Comparison of ENCODE assay signal across 18 cellular contexts in the genomic region with DNA sequence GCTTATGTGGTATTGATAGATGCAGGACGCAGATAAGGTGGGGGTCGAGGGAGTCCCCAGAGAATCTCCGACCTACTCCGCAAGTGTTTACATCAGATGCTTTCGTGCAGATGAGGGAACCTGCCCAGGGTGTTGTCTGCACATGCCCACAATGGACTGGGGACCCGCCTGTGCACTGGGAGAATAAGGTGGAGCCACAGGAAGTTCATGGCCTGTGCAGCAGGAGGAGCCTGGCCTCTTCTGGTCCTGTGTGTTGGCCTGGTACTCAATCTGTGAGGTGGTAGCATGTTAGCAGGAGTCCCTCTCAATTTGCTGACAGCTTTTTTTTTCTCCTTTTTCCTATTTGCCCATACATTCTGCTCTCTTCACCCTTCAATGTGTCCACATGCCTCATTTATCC. TPM values are rescaled to one million over a fixed set of nuclear protein-coding genes. Genes with fewer than 3 reads are reported as not detected.
A peak's percentile ranks its signal among the peaks of the same experiment; 100 is the strongest.
DNase-seq lines count a peak whose midpoint lies in the region; ATAC-seq, FAIRE-seq and TF ChIP-seq lines count a peak whose summit lies in the region.
"Had no signal": no experiment of that assay in that cellular context is flagged by ENCODE, and none has a peak within 500 bp of the region (broad histone marks: within the 10 kb centered on the region; RNA-seq: fewer than 3 reads in every experiment).

No MANE protein-coding gene starts in this region.

- DNase-seq in A549 (ENCODE audit: low read depth in 1 of 2, low spot score in 1 of 2) (peak in 1 of 2 experiments; percentile 26), NCI-H2171 treated with DMSO at 0.1 percent for 48 hours (lab: John Stamatoyannopoulos, UW) (peak; percentile 35), epithelial cell of esophagus (ENCODE audit: low read depth) (peak; percentile 35), HepG2 (ENCODE audit: low spot score) (no peak), substantia nigra (lab: John Stamatoyannopoulos, UW) (no peak)
- no peak for DNase-seq in stimulated activated CD4-positive, alpha-beta T cell treated with anti-CD3 and anti-CD28 coated beads, Interleukin-1b, Interleukin-23, amount 100 ng/mL, for 48 hours
- DNase-seq in stimulated activated CD4-positive, alpha-beta T cell treated with anti-CD3 and anti-CD28 coated beads, Interleukin-4, amount 100 ng/mL, for 1 hour, result no peak
- DNase-seq: AML-193; Caco-2; CD8-positive, alpha-beta memory T cell; DND-41; GDM1; H7; KBM-7 had no signal

- TF ChIP-seq RAD21 in A549 (conservative IDR thresholded peaks at IDR 0.05 in 1 of 2, IDR thresholded peaks at IDR 0.05 in 1 of 2), result no peak
- no peak for TF ChIP-seq RAD21 in HepG2 (CRISPR knock-in tag; IDR thresholded peaks at IDR 0.05)

- H3K79me2 ChIP-seq in HepG2 (ENCODE audit: insufficient read depth, low read length), result no peaks in the 10 kb centered on the region

- H3K4me3 ChIP-seq in A549 (no peak overlapping the region), epithelial cell of esophagus (ENCODE audit: low read length) (no peak overlapping the region), HepG2 (replicated peaks in 1 of 3; ENCODE audit: insufficient read depth in 1 of 3, low read depth in 2 of 3, low read length in 3 of 3) (no peak overlapping the region)
- H3K4me3 ChIP-seq: BLaER1, GM23338 had no signal

- in situ Hi-C loops in HepG2 (cut with HindIII; ENCODE audit: extremely low pct_ligation_motif_present, low pct_unique_long_range_greater_than_20kb), result no loop called here

- no TSS peak for BruUV-seq in HepG2 (replicated peaks; lab: Mats Ljungman, UMichigan)

- H3K9me3 ChIP-seq in A549 (no peaks in the 10 kb centered on the region), HepG2 (ENCODE audit: low read length) (peaks cover 11% of the 10 kb centered on the region)
- H3K9me3 ChIP-seq: Caco-2 had no signal

- TF ChIP-seq CTCF in A549 (IDR thresholded peaks at IDR 0.05), result no peak
- TF ChIP-seq CTCF in epithelial cell of esophagus (IDR thresholded peaks at IDR 0.05; ENCODE audit: insufficient read depth, low read depth, low read length, missing control alignments), result no peak
- peak; percentile 23; the same call in 1 of the 2 replicates for TF ChIP-seq CTCF in HepG2 (CRISPR knock-in tag; IDR thresholded peaks at IDR 0.05)

- intact Hi-C loops in HepG2 (cut with micrococcal nuclease; ENCODE audit: unreplicated experiment), result no loop called here

- POLR2A ChIA-PET in A549 (lab: Yijun Ruan, JAX) (no interaction called here), HepG2 (lab: Yijun Ruan, JAX) (no interaction called here)

- H2AFZ ChIP-seq in HepG2 (ENCODE audit: low read length), result no peak overlapping the region
- H2AFZ ChIP-seq: GM23338 had no signal

- H3K4me1 ChIP-seq in A549 (peaks cover 4% of the 10 kb centered on the region; the same call in 1 of the 3 replicates), HepG2 (ENCODE audit: insufficient read depth, low read length) (no peaks in the 10 kb centered on the region)
- H3K4me1 ChIP-seq: BLaER1, Caco-2 had no signal

- TF ChIP-seq POLR2A in A549 (IDR thresholded peaks at IDR 0.05; ENCODE audit: low read length) (no peak), HepG2 (IDR thresholded peaks at IDR 0.05; ENCODE audit: insufficient read depth in 1 of 2, low read depth in 2 of 2, low read length in 2 of 2) (no peak)

- CTCF ChIA-PET in A549 (lab: Yijun Ruan, JAX), result interaction anchor here (1.0 to 1.9 kb wide), 2 partner anchors 59 kb away, joined by 4 to 6 read pairs; no protein-coding TSS in a partner anchor
- CTCF ChIA-PET in HepG2 (lab: Yijun Ruan, JAX; ENCODE audit: low intra/inter-chr PET ratio, low total read pairs), result interaction anchor here (1.2 kb wide), 1 partner anchor 59 kb away, joined by 3 read pairs; no protein-coding TSS in a partner anchor

- no peaks in the 10 kb centered on the region for H3K36me3 ChIP-seq in HepG2 (replicated peaks in 1 of 2; ENCODE audit: control insufficient read depth in 1 of 2, insufficient read depth in 2 of 2, low read length in 2 of 2)
- H3K36me3 ChIP-seq: BLaER1 had no signal

- no peaks in the 10 kb centered on the region; a peak in 1 of 5 replicates for H3K27me3 ChIP-seq in HepG2 (ENCODE audit: control insufficient read depth in 1 of 2, insufficient read depth in 2 of 2, low read length in 2 of 2)
- H3K27me3 ChIP-seq: BLaER1 had no signal

- no peak overlapping the region for H3K9ac ChIP-seq in HepG2 (ENCODE audit: insufficient read depth, low read depth, low read length)
- H3K9ac ChIP-seq: BLaER1 had no signal

- TF ChIP-seq EP300 in A549 (IDR thresholded peaks at IDR 0.05) (no peak), HepG2 (IDR thresholded peaks at IDR 0.05; ENCODE audit: low read depth in 2 of 2, low read length in 2 of 2) (no peak), HepG2 (CRISPR knock-in tag; IDR thresholded peaks at IDR 0.05; ENCODE audit: borderline replicate concordance) (no peak)

- no peaks in the 10 kb centered on the region for H4K20me1 ChIP-seq in HepG2 (ENCODE audit: insufficient read depth, low read length)
- H4K20me1 ChIP-seq: BLaER1 had no signal

- H3K27ac ChIP-seq in A549 (no peak overlapping the region), HepG2 (ENCODE audit: extremely low read length, insufficient read depth, low read length) (no peak overlapping the region), substantia nigra (ENCODE audit: low read depth, low read length, poor library complexity, severe bottlenecking) (no peak overlapping the region)
- H3K27ac ChIP-seq: 22Rv1, BLaER1 had no signal

- 92% methylated on average over 6 of the region's 6 CpGs for WGBS in A549 (ENCODE audit: missing lambda C conversion rate)
- WGBS in HepG2 (ENCODE audit: low lambda C conversion rate), result 86% methylated on average over 6 of the region's 6 CpGs

- peak; percentile 50 to 74; a peak in 3 of 6 replicates for ATAC-seq in A549
- peak; percentile 70 for ATAC-seq in HepG2
- ATAC-seq in GM21528 (IDR thresholded peaks at IDR 0.05; ENCODE audit: low FRiP score, unreplicated experiment), result no peak
- ATAC-seq: GM23338 had no signal

- H3K4me2 ChIP-seq in A549, result no peak overlapping the region
- no peak overlapping the region for H3K4me2 ChIP-seq in HepG2 (ENCODE audit: low read depth, low read length)
- H3K4me2 ChIP-seq: BLaER1, GM23338 had no signal

- no peak for FAIRE-seq in A549 (lab: Jason Lieb, UNC)
- no peak for FAIRE-seq in HepG2 (lab: Jason Lieb, UNC)

TF ChIP-seq in A549, 52 proteins besides CTCF, POLR2A, EP300 and RAD21:
- TF ChIP-seq MAFK (IDR thresholded peaks at IDR 0.05; ENCODE audit: partially characterized antibody), result peak; percentile 12
- TF ChIP-seq, protein P1, sequence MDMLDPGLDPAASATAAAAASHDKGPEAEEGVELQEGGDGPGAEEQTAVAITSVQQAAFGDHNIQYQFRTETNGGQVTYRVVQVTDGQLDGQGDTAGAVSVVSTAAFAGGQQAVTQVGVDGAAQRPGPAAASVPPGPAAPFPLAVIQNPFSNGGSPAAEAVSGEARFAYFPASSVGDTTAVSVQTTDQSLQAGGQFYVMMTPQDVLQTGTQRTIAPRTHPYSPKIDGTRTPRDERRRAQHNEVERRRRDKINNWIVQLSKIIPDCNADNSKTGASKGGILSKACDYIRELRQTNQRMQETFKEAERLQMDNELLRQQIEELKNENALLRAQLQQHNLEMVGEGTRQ (IDR thresholded peaks at IDR 0.05), result no peak

TF ChIP-seq in HepG2, 621 proteins besides CTCF, POLR2A, EP300 and RAD21 (continues in another document):
- TF ChIP-seq CBFB (CRISPR knock-in tag; IDR thresholded peaks at IDR 0.05) (no peak), SPEN (CRISPR knock-in tag; IDR thresholded peaks at IDR 0.05; ENCODE audit: low read depth) (no peak), SMAD1 (CRISPR knock-in tag; IDR thresholded peaks at IDR 0.05; ENCODE audit: borderline replicate concordance, low read depth) (no peak), NCOA5 (CRISPR knock-in tag; IDR thresholded peaks at IDR 0.05) (no peak), BRD4 (CRISPR knock-in tag; IDR thresholded peaks at IDR 0.05) (no peak)
- TF ChIP-seq, protein P2, sequence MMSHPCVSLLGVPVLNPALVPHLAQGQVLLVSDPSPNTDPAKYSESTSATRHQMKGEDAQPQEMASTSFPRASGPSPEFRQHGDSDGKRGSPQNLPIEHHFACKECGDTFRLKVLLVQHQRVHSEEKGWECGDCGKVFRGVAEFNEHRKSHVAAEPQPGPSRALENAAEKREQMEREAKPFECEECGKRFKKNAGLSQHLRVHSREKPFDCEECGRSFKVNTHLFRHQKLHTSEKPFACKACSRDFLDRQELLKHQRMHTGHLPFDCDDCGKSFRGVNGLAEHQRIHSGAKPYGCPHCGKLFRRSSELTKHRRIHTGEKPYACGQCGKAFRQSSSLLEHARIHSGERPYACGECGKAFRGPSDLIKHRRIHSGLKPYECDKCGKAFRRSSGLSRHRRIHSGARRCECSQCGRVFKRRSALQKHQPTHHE (CRISPR knock-in tag; IDR thresholded peaks at IDR 0.05; ENCODE audit: borderline replicate concordance), result no peak

RNA-seq across cellular contexts. Expression of a gene that starts 54.1 kb away (rescaled TPM):
- polyA plus RNA-seq in A549 (2011; rRNA removed), result 1,148 and 1,445 TPM in 2 replicates
- polyA plus RNA-seq in A549 (2012; cell fraction: cytosol; rRNA removed), result 341 and 343 TPM in 2 replicates
- polyA plus RNA-seq in A549 (2012; cell fraction: nucleus; rRNA removed), result 297 and 392 TPM in 2 replicates
- 642 to 1,056 TPM (median 970 TPM) in 3 replicates for polyA plus RNA-seq in A549 (2017; fragmentation: RNase III; extraction: RNeasy Plus Mini Kit Qiagen cat#74134 plus additional on column Dnase treatment)
- polyA minus RNA-seq in A549 (2011; rRNA and poly(A)+ RNA removed), result 365 and 496 TPM in 2 replicates
- total RNA-seq in HepG2 (2016; rRNA removed; fragmentation: Illumina TruSeq; extraction: Trizol), result 2,238 and 3,445 TPM in 2 replicates
- total RNA-seq in HepG2 (2016; cell fraction: cytosol; rRNA removed; fragmentation: Illumina TruSeq; extraction: Trizol; ENCODE audit: low read depth), result 260 and 286 TPM in 2 replicates
- 2,230 and 3,407 TPM in 2 replicates for total RNA-seq in HepG2 (2016; cell fraction: insoluble cytoplasmic fraction; rRNA removed; fragmentation: Illumina TruSeq; extraction: Trizol)
- total RNA-seq in HepG2 (2016; cell fraction: membrane; rRNA removed; fragmentation: Illumina TruSeq; extraction: Trizol), result 374 and 428 TPM in 2 replicates
- 793 and 846 TPM in 2 replicates for total RNA-seq in HepG2 (2016; cell fraction: nucleus; rRNA removed; fragmentation: Illumina TruSeq; extraction: Trizol)
- polyA plus RNA-seq in HepG2 (2011; rRNA removed), result 885 and 948 TPM in 2 replicates
- polyA plus RNA-seq in HepG2 (2011; cell fraction: cytosol; rRNA removed), result 828 and 865 TPM in 2 replicates
- polyA plus RNA-seq in HepG2 (2011; cell fraction: nucleus; rRNA removed), result 305 and 371 TPM in 2 replicates
- polyA plus RNA-seq in HepG2 (2012), result 1,096 and 2,304 TPM in 2 replicates
- polyA plus RNA-seq in HepG2 (2016; cell fraction: cytosol; fragmentation: Illumina TruSeq; extraction: Trizol; ENCODE audit: low read depth), result 300 and 314 TPM in 2 replicates
- polyA plus RNA-seq in HepG2 (2016; cell fraction: insoluble cytoplasmic fraction; fragmentation: Illumina TruSeq; extraction: Trizol; ENCODE audit: low read depth), result 3,286 and 3,327 TPM in 2 replicates
- 290 and 331 TPM in 2 replicates for polyA plus RNA-seq in HepG2 (2016; cell fraction: membrane; fragmentation: Illumina TruSeq; extraction: Trizol; ENCODE audit: low read depth)
- polyA plus RNA-seq in HepG2 (2016; cell fraction: nucleus; fragmentation: Illumina TruSeq; extraction: Trizol; ENCODE audit: insufficient read depth, low read depth), result 1,050 and 1,147 TPM in 2 replicates
- 2.0 and 396 TPM in 2 replicates for polyA minus RNA-seq in HepG2 (2011; rRNA and poly(A)+ RNA removed; ENCODE audit: low replicate concordance)
- polyA minus RNA-seq in HepG2 (2011; cell fraction: cytosol; rRNA and poly(A)+ RNA removed), result 248 and 276 TPM in 2 replicates
- 488 and 587 TPM in 2 replicates for polyA minus RNA-seq in HepG2 (2011; cell fraction: nucleus; rRNA and poly(A)+ RNA removed)
- polyA plus RNA-seq: CD8-positive, alpha-beta memory T cell had no signal

Comparison
In these comparisons a context has a peak if more than half of its experiments do, and no peak if none do; other contexts are left out.
1. DNase-seq: peak in NCI-H2171 treated with DMSO at 0.1 percent for 48 hours (single experiment) and epithelial cell of esophagus (single experiment); none in HepG2 (single experiment), substantia nigra (0 of 49), stimulated activated CD4-positive, alpha-beta T cell treated with anti-CD3 and anti-CD28 coated beads, Interleukin-1b, Interleukin-23, amount 100 ng/mL, for 48 hours (single experiment) and stimulated activated CD4-positive, alpha-beta T cell treated with anti-CD3 and anti-CD28 coated beads, Interleukin-4, amount 100 ng/mL, for 1 hour (single experiment).